Comparison of ENCODE assay signal across 15 cellular contexts in the genomic region with DNA sequence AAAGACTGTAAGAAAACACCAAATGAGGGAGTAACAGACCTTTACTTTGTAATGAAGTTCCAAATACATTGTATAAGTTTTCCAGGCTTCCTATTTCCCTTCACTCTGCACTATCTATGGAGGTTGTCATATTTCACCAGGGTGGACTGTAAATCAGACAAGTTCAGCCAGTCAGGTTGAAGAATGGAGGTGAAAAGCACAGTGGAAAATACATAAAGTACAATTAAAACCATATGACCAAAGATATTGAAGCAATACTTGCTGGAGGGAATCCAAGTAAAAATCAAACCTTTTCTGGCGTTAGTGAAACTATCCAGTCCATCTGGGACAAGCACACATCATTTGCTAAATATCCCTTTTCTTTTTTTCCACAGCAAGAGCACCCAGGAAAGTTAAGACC. TPM values are rescaled to one million over a fixed set of nuclear protein-coding genes. Genes with fewer than 3 reads are reported as not detected.
A peak's percentile ranks its signal among the peaks of the same experiment; 100 is the strongest.
DNase-seq lines count a peak whose midpoint lies in the region; ATAC-seq and TF ChIP-seq lines count a peak whose summit lies in the region.
"Had no signal": no experiment of that assay in that cellular context is flagged by ENCODE, and none has a peak within 500 bp of the region (broad histone marks: within the 10 kb centered on the region; RNA-seq: fewer than 3 reads in every experiment).

No MANE protein-coding gene starts in this region.

- no peaks in the 10 kb centered on the region for H3K79me2 ChIP-seq in neural progenitor cell (ENCODE audit: low read depth)

- TF ChIP-seq CTCF in right atrium auricular region (IDR thresholded peaks at IDR 0.05) = no peak
- TF ChIP-seq CTCF in endodermal cell (conservative IDR thresholded peaks at IDR 0.05) = no peak
- TF ChIP-seq CTCF in neural progenitor cell (IDR thresholded peaks at IDR 0.05) = no peak

- DNase-seq in right atrium auricular region (ENCODE audit: low spot score) (no peak), cardiac septum (ENCODE audit: low spot score) (no peak), endodermal cell (no peak), neural progenitor cell (ENCODE audit: low spot score) (no peak), NAMALWA (ENCODE audit: low spot score) (no peak)
- DNase-seq in stimulated activated CD4-positive, alpha-beta T cell treated with anti-CD3 and anti-CD28 coated beads, Interleukin-2, amount 100 ng/mL, for 48 hours = no peak
- DNase-seq: DMS 273 treated with DMSO at 0.1 percent for 48 hours, NCI-H1092, NCI-H345, RPMI8226 had no signal

- no peak overlapping the region for H3K4me2 ChIP-seq in neural progenitor cell
- H3K4me2 ChIP-seq: A549 had no signal

- H3K9me3 ChIP-seq in right atrium auricular region (no peaks in the 10 kb centered on the region), endodermal cell (ENCODE audit: control insufficient read depth, low read length) (no peaks in the 10 kb centered on the region), neural progenitor cell (ENCODE audit: low read depth) (no peaks in the 10 kb centered on the region)
- H3K9me3 ChIP-seq: A549 had no signal

- ATAC-seq in HG02763 (IDR thresholded peaks at IDR 0.05; ENCODE audit: unreplicated experiment) (no peak), HG02840 (IDR thresholded peaks at IDR 0.05; ENCODE audit: low FRiP score, unreplicated experiment) (no peak)
- ATAC-seq: A549 had no signal

- no peak overlapping the region for H3K27ac Mint-ChIP-seq in endodermal cell
- H3K27ac Mint-ChIP-seq in neural progenitor cell = peak overlapping the region; percentile 94
- H3K27ac Mint-ChIP-seq: activated naive CD4-positive, alpha-beta T cell treated with anti-CD3 and anti-CD28 coated beads, Interleukin-2, amount 50 U/mL, for 24 hours; dendritic cell treated with granulocyte-macrophage colony-stimulating factor and Interleukin-4, amounts not matched to agents 40 ng/mL and 50 ng/mL, for 4 days had no signal

- H2AFZ ChIP-seq in neural progenitor cell (replicated peaks) = no peak overlapping the region

- 85% methylated on average over 1 of the region's 1 CpG; no CpG with 5 or more reads in 1 of the 2 experiments for WGBS in endodermal cell (ENCODE audit: insufficient coverage in 1 of 2, insufficient read length in 1 of 2), 2 experiments

- intact Hi-C loops in cardiac septum (cut with DNase I) = loop anchor here (5.0 kb wide), 2 partner anchors 83 to 453 kb away; no protein-coding TSS in a partner anchor

- H3K4me1 Mint-ChIP-seq in endodermal cell (peaks cover 11% of the 10 kb centered on the region), neural progenitor cell (peaks cover 55% of the 10 kb centered on the region)

- H3K4me3 Mint-ChIP-seq in endodermal cell = no peak overlapping the region
- H3K4me3 Mint-ChIP-seq in neural progenitor cell = peak overlapping the region; percentile 96
- H3K4me3 Mint-ChIP-seq: activated naive CD4-positive, alpha-beta T cell treated with anti-CD3 and anti-CD28 coated beads, Interleukin-2, amount 50 U/mL, for 24 hours; dendritic cell treated with granulocyte-macrophage colony-stimulating factor and Interleukin-4, amounts not matched to agents 40 ng/mL and 50 ng/mL, for 4 days had no signal

- H3K9ac ChIP-seq in endodermal cell (ENCODE audit: extremely low read depth, low read length, poor library complexity, severe bottlenecking) (no peak overlapping the region), neural progenitor cell (no peak overlapping the region)

- H3K36me3 ChIP-seq in right atrium auricular region (no peaks in the 10 kb centered on the region), endodermal cell (ENCODE audit: control insufficient read depth, insufficient read depth, low read length) (no peaks in the 10 kb centered on the region), neural progenitor cell (no peaks in the 10 kb centered on the region)

- peak overlapping the region; percentile 32 to 84 for H3K4me3 ChIP-seq in right atrium auricular region
- H3K4me3 ChIP-seq in endodermal cell (ENCODE audit: low read length) = peak overlapping the region; percentile 29
- no peak overlapping the region for H3K4me3 ChIP-seq in neural progenitor cell
- H3K4me3 ChIP-seq: A549 had no signal

- no peaks in the 10 kb centered on the region for H3K9me3 Mint-ChIP-seq in endodermal cell
- H3K9me3 Mint-ChIP-seq in neural progenitor cell = peaks cover 7% of the 10 kb centered on the region
- H3K9me3 Mint-ChIP-seq: activated naive CD4-positive, alpha-beta T cell treated with anti-CD3 and anti-CD28 coated beads, Interleukin-2, amount 50 U/mL, for 24 hours; dendritic cell treated with granulocyte-macrophage colony-stimulating factor and Interleukin-4, amounts not matched to agents 40 ng/mL and 50 ng/mL, for 4 days had no signal

- H3K27ac ChIP-seq in right atrium auricular region (peak overlapping the region; percentile 43 to 50), endodermal cell (ENCODE audit: low read depth, low read length) (no peak overlapping the region), neural progenitor cell (no peak overlapping the region)
- H3K27ac ChIP-seq: A549 had no signal

- H3K27me3 ChIP-seq in right atrium auricular region (no peaks in the 10 kb centered on the region), endodermal cell (ENCODE audit: control insufficient read depth, insufficient read depth, low read length, poor library complexity, severe bottlenecking) (peaks cover 26% of the 10 kb centered on the region), neural progenitor cell (peaks cover 35% of the 10 kb centered on the region)

- peaks cover 53% of the 10 kb centered on the region for H3K27me3 Mint-ChIP-seq in endodermal cell (ENCODE audit: insufficient read depth)
- peaks cover 2% of the 10 kb centered on the region for H3K27me3 Mint-ChIP-seq in neural progenitor cell (ENCODE audit: insufficient read depth, low read depth)

- H4K20me1 ChIP-seq in neural progenitor cell (ENCODE audit: low read depth) = no peaks in the 10 kb centered on the region

- peaks cover 7% of the 10 kb centered on the region for H3F3A ChIP-seq in neural progenitor cell (ENCODE audit: low read depth)

- H3K36me3 Mint-ChIP-seq in endodermal cell (ENCODE audit: low read depth) (no peaks in the 10 kb centered on the region), neural progenitor cell (peaks cover 29% of the 10 kb centered on the region)
- H3K36me3 Mint-ChIP-seq: activated naive CD4-positive, alpha-beta T cell treated with anti-CD3 and anti-CD28 coated beads, Interleukin-2, amount 50 U/mL, for 24 hours had no signal

- H3K4me1 ChIP-seq in right atrium auricular region = peaks cover 0 to 47% of the 10 kb centered on the region in 2 donors
- peaks cover 4% of the 10 kb centered on the region for H3K4me1 ChIP-seq in endodermal cell (ENCODE audit: control insufficient read depth, insufficient read depth, low read length)
- no peaks in the 10 kb centered on the region for H3K4me1 ChIP-seq in neural progenitor cell
- H3K4me1 ChIP-seq: A549 had no signal

RNA-seq across cellular contexts. Expression of a gene that starts 3.2 kb away (rescaled TPM):
- total RNA-seq in right atrium auricular region = 10 to 100 TPM; 39.0 to 57.2 TPM
- total RNA-seq in cardiac septum = 68.9 TPM
- 1 to 10 TPM in 1 of 2 donors, under 1 TPM in 1; 0.53 to 2.8 TPM for total RNA-seq in endodermal cell
- polyA plus RNA-seq in endodermal cell (2013, experiment 1 of 2) = 41.0 TPM
- polyA plus RNA-seq in endodermal cell (2013, experiment 2 of 2) = 32.1 TPM
- total RNA-seq in neural progenitor cell (ENCODE audit: low replicate concordance) = 1.7 and 3.0 TPM in 2 replicates

RNA-seq across cellular contexts. Expression of a gene that starts 55.6 kb away (rescaled TPM):
- total RNA-seq in right atrium auricular region (10 to 100 TPM; 16.2 to 23.2 TPM), cardiac septum (34.4 TPM), endodermal cell (10 to 100 TPM; 34.4 to 43.0 TPM), neural progenitor cell (ENCODE audit: low replicate concordance) (18.9 and 33.1 TPM in 2 replicates)
- polyA plus RNA-seq in endodermal cell (2013, experiment 1 of 2) = 26.4 TPM
- 22.5 TPM for polyA plus RNA-seq in endodermal cell (2013, experiment 2 of 2)

Comparison
In these comparisons a context has a peak if more than half of its experiments do, and no peak if none do; other contexts are left out.
1. H3K27ac ChIP-seq: peak in right atrium auricular region (2 of 2); none in endodermal cell (single experiment) and neural progenitor cell (single experiment).
2. RNA of a gene that starts 3.2 kb away (total RNA-seq): 68.9 TPM in cardiac septum (single experiment) and 39.0 to 57.2 TPM in right atrium auricular region; 1.7 to 3.0 TPM in neural progenitor cell and 0.53 to 2.8 TPM in endodermal cell; every median in the first group is over 10 times any median in the second.